ENCODE assay signal across 19 cellular contexts in the genomic region with DNA sequence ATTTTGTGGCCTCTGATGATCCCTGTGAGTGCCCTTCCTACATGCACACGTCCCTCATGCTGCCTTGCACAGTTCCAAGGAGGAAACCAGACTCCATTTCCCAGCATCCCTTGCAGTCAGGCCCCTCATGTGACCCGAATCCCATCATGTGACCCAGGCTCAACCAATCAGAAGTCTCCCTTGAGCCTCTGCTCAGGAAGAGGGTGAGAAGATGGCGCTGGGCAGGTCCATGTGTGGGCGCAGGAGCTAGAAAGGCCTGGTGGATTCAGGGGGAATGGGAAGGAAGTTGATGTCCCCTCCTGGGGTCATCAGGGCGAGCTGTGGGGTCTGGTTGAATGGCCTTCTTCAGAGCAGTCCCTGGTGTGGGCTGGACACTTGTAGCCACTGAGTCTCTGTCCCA.
A peak's percentile ranks its signal among the peaks of the same experiment; 100 is the strongest.
DNase-seq lines count a peak whose midpoint lies in the region; ATAC-seq and TF ChIP-seq lines count a peak whose summit lies in the region.
"Had no signal": no experiment of that assay in that cellular context is flagged by ENCODE, and none has a peak within 500 bp of the region (broad histone marks: within the 10 kb centered on the region; RNA-seq: fewer than 3 reads in every experiment).

No MANE protein-coding gene starts in this region.

- intact Hi-C loops in Right ventricle myocardium superior (cut with DNase I), result no loop called here
- intact Hi-C loops in upper lobe of right lung (cut with DNase I), result no loop called here

- H3K4me1 ChIP-seq in right atrium auricular region, result no peaks in the 10 kb centered on the region
- no peaks in the 10 kb centered on the region for H3K4me1 ChIP-seq in upper lobe of right lung
- H3K4me1 ChIP-seq: lower lobe of right lung had no signal

- no peaks in the 10 kb centered on the region for H3K9me3 ChIP-seq in right atrium auricular region
- H3K9me3 ChIP-seq in WERI-Rb-1 (ENCODE audit: severe bottlenecking), result peaks cover 3% of the 10 kb centered on the region
- H3K9me3 ChIP-seq in upper lobe of right lung, result no peaks in the 10 kb centered on the region
- H3K9me3 ChIP-seq: lower lobe of right lung had no signal

- no peak overlapping the region for H3K27ac ChIP-seq in right atrium auricular region
- H3K27ac ChIP-seq in WERI-Rb-1, result no peak overlapping the region
- no peak overlapping the region for H3K27ac ChIP-seq in upper lobe of right lung
- H3K27ac ChIP-seq: brain microvascular endothelial cell, epithelial cell of prostate, lower lobe of right lung had no signal

- ATAC-seq in Right ventricle myocardium superior (ENCODE audit: poor library complexity), result no peak
- ATAC-seq in upper lobe of right lung, result no peak
- ATAC-seq in GM21529 (IDR thresholded peaks at IDR 0.05; ENCODE audit: unreplicated experiment), result no peak
- no peak for ATAC-seq in GM19351 (IDR thresholded peaks at IDR 0.05; ENCODE audit: unreplicated experiment)
- ATAC-seq: lower lobe of right lung, T-cell had no signal

- no peak for TF ChIP-seq CTCF in right atrium auricular region (IDR thresholded peaks at IDR 0.05)
- no peak for TF ChIP-seq CTCF in WERI-Rb-1 (IDR thresholded peaks at IDR 0.05; ENCODE audit: low read depth, low read length)
- no peak for TF ChIP-seq CTCF in upper lobe of right lung (IDR thresholded peaks at IDR 0.05)

- H3K4me3 ChIP-seq in right atrium auricular region, result no peak overlapping the region
- no peak overlapping the region for H3K4me3 ChIP-seq in WERI-Rb-1 (ENCODE audit: low read depth, low read length)
- no peak overlapping the region for H3K4me3 ChIP-seq in upper lobe of right lung
- H3K4me3 ChIP-seq: lower lobe of right lung had no signal

- DNase-seq in right atrium auricular region (ENCODE audit: low spot score) (peak; percentile 36), Right ventricle myocardium superior (no peak), M059J (ENCODE audit: low read depth) (peak; percentile 7), WERI-Rb-1 (peak; percentile 23), upper lobe of right lung (peak; percentile 30), kidney tubule cell (ENCODE audit: low spot score) (no peak)
- DNase-seq: activated CD4-positive, CD25-positive, alpha-beta regulatory T cell; activated naive CD8-positive, alpha-beta T cell treated with anti-CD3 and anti-CD28 coated beads for 36 hours; AML-193; brain microvascular endothelial cell; DMS153; lower lobe of right lung; naive B cell; NCI-H1436 treated with DMSO at 0.1 percent for 48 hours; stimulated activated CD4-positive, alpha-beta T cell treated with anti-CD3 and anti-CD28 coated beads, Interleukin-4, amount 100 ng/mL, for 4 hours; T-cell had no signal

- H3K36me3 ChIP-seq in right atrium auricular region, result no peaks in the 10 kb centered on the region
- no peaks in the 10 kb centered on the region for H3K36me3 ChIP-seq in WERI-Rb-1
- no peaks in the 10 kb centered on the region for H3K36me3 ChIP-seq in upper lobe of right lung
- H3K36me3 ChIP-seq: brain microvascular endothelial cell, lower lobe of right lung had no signal

- H3K27me3 ChIP-seq in right atrium auricular region (no peaks in the 10 kb centered on the region), WERI-Rb-1 (ENCODE audit: insufficient read depth, low read depth, severe bottlenecking) (no peaks in the 10 kb centered on the region), upper lobe of right lung (no peaks in the 10 kb centered on the region)
- H3K27me3 ChIP-seq: brain microvascular endothelial cell had no signal

Comparison
In these comparisons a context has a peak if more than half of its experiments do, and no peak if none do; other contexts are left out.
1. DNase-seq: peak in right atrium auricular region (single experiment), M059J (single experiment), WERI-Rb-1 (single experiment) and upper lobe of right lung (single experiment); none in Right ventricle myocardium superior (single experiment) and kidney tubule cell (single experiment).